In the genomic region with DNA sequence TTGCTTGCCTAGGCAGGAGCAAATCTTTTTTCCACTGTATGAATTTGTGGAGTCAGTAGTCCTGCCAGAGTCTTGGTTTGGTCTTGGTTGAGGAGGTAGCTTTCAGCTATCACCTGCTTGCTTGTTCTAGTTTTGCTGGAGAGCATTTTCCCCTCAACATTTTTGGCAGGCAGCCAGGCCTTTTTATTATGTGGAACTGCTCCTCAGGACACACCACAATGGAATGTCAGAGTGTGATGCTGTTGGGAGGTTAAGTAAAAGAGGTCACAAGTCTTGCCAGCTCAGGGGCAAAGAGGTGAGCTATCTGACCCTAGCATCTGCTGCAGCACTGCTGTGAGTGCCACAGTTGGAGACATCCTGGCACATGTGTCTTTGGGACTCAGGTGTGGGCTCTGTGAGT, we compare ENCODE assay signal across 18 cellular contexts.
A peak's percentile ranks its signal among the peaks of the same experiment; 100 is the strongest.
DNase-seq lines count a peak whose midpoint lies in the region; ATAC-seq and TF ChIP-seq lines count a peak whose summit lies in the region.
"Had no signal": no experiment of that assay in that cellular context is flagged by ENCODE, and none has a peak within 500 bp of the region (broad histone marks: within the 10 kb centered on the region; RNA-seq: fewer than 3 reads in every experiment).

No MANE protein-coding gene starts in this region.

- DNase-seq in DMS153 treated with DMSO at 0.1 percent for 48 hours (lab: John Stamatoyannopoulos, UW; ENCODE audit: unreplicated experiment) (peak; percentile 39), NCI-H1105 treated with DMSO at 0.1 percent for 48 hours (lab: John Stamatoyannopoulos, UW) (peak; percentile 59), RWPE2 (ENCODE audit: low spot score) (peak; percentile 72), foreskin keratinocyte (peak; percentile 32 to 61), occipital lobe (lab: John Stamatoyannopoulos, UW) (no peak), WERI-Rb-1 (no peak), H7 (no peak)
- DNase-seq: activated CD4-positive, CD25-positive, alpha-beta regulatory T cell; activated T-cell treated with anti-CD3 and anti-CD28 coated beads, Interleukin-2, amount 50 U/mL, for 1 hour; anterior cingulate cortex; effector memory CD4-positive, alpha-beta T cell; hippocampal formation; KBM-7; NCI-H524 treated with DMSO at 0.1 percent for 48 hours; stimulated activated CD4-positive, alpha-beta T cell treated with anti-CD3 and anti-CD28 coated beads, Interleukin-2, amount 100 ng/mL, for 24 hours; stimulated activated naive B cell treated with anti-CD40 and anti-IgM and Interleukin-4, amounts not matched to agents 10 μg/mL and 1 μg/mL and 100 μg/mL, for 72 hours had no signal

- no peaks in the 10 kb centered on the region for H3K27me3 ChIP-seq in RWPE2 (ENCODE audit: insufficient read depth, poor library complexity, severe bottlenecking)
- H3K27me3 ChIP-seq in foreskin keratinocyte, result no peaks in the 10 kb centered on the region
- no peaks in the 10 kb centered on the region for H3K27me3 ChIP-seq in WERI-Rb-1 (ENCODE audit: insufficient read depth, low read depth, severe bottlenecking)
- H3K27me3 ChIP-seq in H7 (ENCODE audit: control insufficient read depth, insufficient read depth, low read length), result no peaks in the 10 kb centered on the region

- H3K9me3 ChIP-seq in RWPE2 (ENCODE audit: severe bottlenecking) (no peaks in the 10 kb centered on the region), WERI-Rb-1 (ENCODE audit: severe bottlenecking) (no peaks in the 10 kb centered on the region)

- no peak for TF ChIP-seq CTCF in RWPE2 (IDR thresholded peaks at IDR 0.05; ENCODE audit: poor library complexity, severe bottlenecking)
- TF ChIP-seq CTCF in foreskin keratinocyte (conservative IDR thresholded peaks at IDR 0.05), result no peak
- TF ChIP-seq CTCF in WERI-Rb-1 (IDR thresholded peaks at IDR 0.05; ENCODE audit: low read depth, low read length), result no peak

- ATAC-seq in RWPE2 (ENCODE audit: low read depth) (peak; percentile 85), foreskin keratinocyte (no peak), GM19463 (IDR thresholded peaks at IDR 0.05; ENCODE audit: unreplicated experiment) (no peak)
- ATAC-seq: SK-N-SH treated with all-trans-retinoic acid at 6 μM for 48 hours; stimulated activated naive B cell treated with anti-CD40 and anti-IgM and Interleukin-4, amounts not matched to agents 10 μg/mL and 1 μg/mL and 100 μg/mL, for 72 hours had no signal

- H3K36me3 ChIP-seq in RWPE2 (ENCODE audit: low read depth) (no peaks in the 10 kb centered on the region), WERI-Rb-1 (no peaks in the 10 kb centered on the region), H7 (replicated peaks; ENCODE audit: control insufficient read depth, insufficient read depth, low read length) (no peaks in the 10 kb centered on the region)

- H3K4me3 ChIP-seq in RWPE2 (ENCODE audit: severe bottlenecking) (no peak overlapping the region), WERI-Rb-1 (ENCODE audit: low read depth, low read length) (no peak overlapping the region), H7 (ENCODE audit: insufficient read depth, low read depth, low read length) (no peak overlapping the region)

- H3K4me1 ChIP-seq in RWPE2 (ENCODE audit: insufficient read depth, poor library complexity, severe bottlenecking), result no peaks in the 10 kb centered on the region
- H3K4me1 ChIP-seq in foreskin keratinocyte, result no peaks in the 10 kb centered on the region

- H3K27ac ChIP-seq in RWPE2 (ENCODE audit: poor library complexity, severe bottlenecking) (no peak overlapping the region), foreskin keratinocyte (no peak overlapping the region), WERI-Rb-1 (no peak overlapping the region)

Comparison
In these comparisons a context has a peak if more than half of its experiments do, and no peak if none do; other contexts are left out.
1. DNase-seq: peak in DMS153 treated with DMSO at 0.1 percent for 48 hours (single experiment), NCI-H1105 treated with DMSO at 0.1 percent for 48 hours (single experiment), RWPE2 (single experiment) and foreskin keratinocyte (2 of 2); none in occipital lobe (single experiment), WERI-Rb-1 (single experiment) and H7 (single experiment).